In genomic region chr19:2096543-2097329, GRCh38 we compare ENCODE assay signal across 8 cellular contexts. TPM values are rescaled to one million over a fixed set of nuclear protein-coding genes. Genes with fewer than 3 reads are reported as not detected.
A peak's percentile ranks its signal among the peaks of the same experiment; 100 is the strongest.
DNase-seq lines count a peak whose midpoint lies in the region; ATAC-seq and TF ChIP-seq lines count a peak whose summit lies in the region.

A gene with protein sequence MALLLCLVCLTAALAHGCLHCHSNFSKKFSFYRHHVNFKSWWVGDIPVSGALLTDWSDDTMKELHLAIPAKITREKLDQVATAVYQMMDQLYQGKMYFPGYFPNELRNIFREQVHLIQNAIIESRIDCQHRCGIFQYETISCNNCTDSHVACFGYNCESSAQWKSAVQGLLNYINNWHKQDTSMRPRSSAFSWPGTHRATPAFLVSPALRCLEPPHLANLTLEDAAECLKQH (plus strand): TSS chr19:2096915. CDS start chr19:2096946, 31 bp downstream.

- H3K27ac ChIP-seq in left ventricle myocardium inferior (replicated peaks), result peak within 1 kb of the TSS; percentile 95

- H3K4me3 Mint-ChIP-seq in T-cell, result peak within 1 kb of the TSS; percentile 94 to 99 (median 96)

- H3K9me3 Mint-ChIP-seq in T-cell, result no peaks in the 10 kb centered on the region

- peaks cover 54% of the 10 kb centered on the region for H3K4me1 ChIP-seq in left ventricle myocardium inferior

- ATAC-seq in HG02870 (IDR thresholded peaks at IDR 0.05; ENCODE audit: unreplicated experiment), result peak; percentile 54
- peak; percentile 82 to 86 (median 82) for ATAC-seq in T-cell (replicated peaks in 1 of 4)

- in situ Hi-C loops in GM13976 (cut with MboI; ENCODE audit: low sequenced_read_pairs, unreplicated experiment), result no loop called here

- POLR2A ChIA-PET in T-cell (lab: Charles Lee), result interaction anchor here in 1 of 2 donors (0.6 kb wide), 1 partner anchor 26 kb away, joined by 3 read pairs; no protein-coding TSS in a partner anchor

- H3K4me1 Mint-ChIP-seq in T-cell, result peaks cover 23 to 34% (median 32%) of the 10 kb centered on the region in 3 donors

- peak within 1 kb of the TSS; percentile 82 for H3K4me3 ChIP-seq in left ventricle myocardium inferior

- peaks cover 10% of the 10 kb centered on the region for H3K36me3 Mint-ChIP-seq in T-cell

- intact Hi-C loops in left ventricle myocardium inferior (cut with micrococcal nuclease) (no loop called here), posterior vena cava (cut with DNase I) (no loop called here)

- H3K27me3 Mint-ChIP-seq in T-cell, result no peaks in the 10 kb centered on the region

- H3K36me3 ChIP-seq in left ventricle myocardium inferior, result peaks cover 26% of the 10 kb centered on the region

- DNase-seq in GM13976 (ENCODE audit: low spot score) (peak; percentile 100), NCI-H1436 treated with DMSO at 0.1 percent for 48 hours (lab: John Stamatoyannopoulos, UW) (peak; percentile 85), T-cell (peak; percentile 97 to 100 (median 99)), amniotic epithelial cell (ENCODE audit: low read depth) (peak; percentile 90), left ventricle myocardium inferior (peak; percentile 99), posterior vena cava (ENCODE audit: low spot score) (peak; percentile 100), ureter (ENCODE audit: low spot score) (peak; percentile 99)

- CTCF ChIA-PET in T-cell (lab: Charles Lee), result interaction anchor here in 1 of 2 donors (0.7 kb wide), 1 partner anchor 44 kb away, joined by 6 read pairs; no protein-coding TSS in a partner anchor

- H3K27me3 ChIP-seq in left ventricle myocardium inferior (ENCODE audit: low read depth), result no peaks in the 10 kb centered on the region

- TF ChIP-seq CTCF in GM13976 (IDR thresholded peaks at IDR 0.05; ENCODE audit: borderline replicate concordance, control extremely low read depth, extremely low read depth, insufficient read depth, missing control alignments) (peak; percentile 64), left ventricle myocardium inferior (IDR thresholded peaks at IDR 0.05; ENCODE audit: borderline replicate concordance) (peak; percentile 55)

- H3K27ac Mint-ChIP-seq in T-cell, result peak within 1 kb of the TSS; percentile 93 to 95

- H3K9me3 ChIP-seq in left ventricle myocardium inferior (replicated peaks), result no peaks in the 10 kb centered on the region

RNA-seq across cellular contexts. Expression of the gene that starts here (rescaled TPM):
- total RNA-seq in T-cell (10 to 100 TPM; 14.0 to 23.5 (median 19.7) TPM), left ventricle myocardium inferior (2.8 TPM), posterior vena cava (1 to 10 TPM in 1 of 2 donors, under 1 TPM in 1; 0.90 to 2.4 TPM), ureter (5.9 TPM)

Comparison
In these comparisons a context has a peak if more than half of its experiments do, and no peak if none do; other contexts are left out.
1. Peak in every context shown above with its lines: DNase-seq, ATAC-seq, H3K4me3 ChIP-seq and H3K27ac ChIP-seq.